15 cellular contexts compared by ENCODE assay signal in the genomic region with DNA sequence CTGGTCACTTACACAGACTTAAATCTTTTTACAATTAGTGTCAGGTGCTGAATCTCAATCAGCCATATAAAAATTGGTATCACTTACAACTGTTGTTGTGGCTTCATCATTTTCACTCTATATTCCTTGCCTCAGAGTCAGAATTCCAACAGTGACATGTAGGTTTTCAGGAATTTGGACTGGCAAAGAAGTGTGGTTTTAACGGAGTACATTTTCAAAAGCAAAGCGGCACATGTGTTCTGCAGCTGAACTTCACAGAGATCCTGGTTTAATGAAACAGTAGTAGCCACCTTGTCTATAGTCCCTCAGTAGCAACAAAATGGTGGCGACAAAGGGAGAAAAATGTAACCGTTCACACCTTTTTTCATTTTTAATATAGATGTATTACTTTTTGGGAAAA.
"Had no signal": no experiment of that assay in that cellular context is flagged by ENCODE, and none has a peak within 500 bp of the region (broad histone marks: within the 10 kb centered on the region; RNA-seq: fewer than 3 reads in every experiment).

No MANE protein-coding gene starts in this region.

- H3K27me3 Mint-ChIP-seq: brain; central memory CD8-positive, alpha-beta T cell; stimulated activated naive CD8-positive, alpha-beta T cell treated with anti-CD3 and anti-CD28 coated beads, Interleukin-15, amount 100 ng/mL, for 72 hours had no signal

- H3K36me3 Mint-ChIP-seq: brain had no signal

- H3K4me3 Mint-ChIP-seq: activated T-helper 1 cell treated with anti-CD3 and anti-CD28 coated beads, Interleukin-12 subunit alpha, Interleukin-12 subunit beta, Interleukin-2, Interleukin-4 antibody, amounts not matched to agents 30 ng/mL and 10 ng/mL and 1 ng/mL, durations not matched to agents 14 hours and 24 hours and 36 hours; brain; central memory CD8-positive, alpha-beta T cell; stimulated activated naive CD8-positive, alpha-beta T cell treated with anti-CD3 and anti-CD28 coated beads, Interleukin-15, amount 100 ng/mL, for 72 hours had no signal

- H3K27me3 ChIP-seq: esophagus muscularis mucosa, heart left ventricle, right lobe of liver had no signal

- ATAC-seq: heart left ventricle; left cardiac atrium; lower lobe of right lung; psoas muscle; right lobe of liver; stimulated activated naive CD8-positive, alpha-beta T cell treated with anti-CD3 and anti-CD28 coated beads, Interleukin-15, amount 100 ng/mL, for 72 hours had no signal

- H3K9me3 ChIP-seq: esophagus muscularis mucosa, heart left ventricle, lower lobe of right lung, psoas muscle, right lobe of liver, thoracic aorta had no signal

- H3K4me1 Mint-ChIP-seq: central memory CD8-positive, alpha-beta T cell; stimulated activated naive CD8-positive, alpha-beta T cell treated with anti-CD3 and anti-CD28 coated beads, Interleukin-15, amount 100 ng/mL, for 72 hours had no signal

- H3K9me3 Mint-ChIP-seq: activated T-helper 1 cell treated with anti-CD3 and anti-CD28 coated beads, Interleukin-12 subunit alpha, Interleukin-12 subunit beta, Interleukin-2, Interleukin-4 antibody, amounts not matched to agents 30 ng/mL and 10 ng/mL and 1 ng/mL, durations not matched to agents 14 hours and 24 hours and 36 hours; central memory CD8-positive, alpha-beta T cell; stimulated activated naive CD8-positive, alpha-beta T cell treated with anti-CD3 and anti-CD28 coated beads, Interleukin-15, amount 100 ng/mL, for 72 hours had no signal

- H3K4me1 ChIP-seq: esophagus muscularis mucosa, heart left ventricle, lower lobe of right lung, psoas muscle, right lobe of liver had no signal

- DNase-seq: activated naive CD4-positive, alpha-beta T cell; heart left ventricle; left cardiac atrium; lower lobe of right lung; psoas muscle; right lobe of liver; stimulated activated CD4-positive, alpha-beta T cell treated with anti-CD3 and anti-CD28 coated beads, Interleukin-1b, Interleukin-23, amount 100 ng/mL, for 48 hours; stimulated activated naive CD8-positive, alpha-beta T cell treated with anti-CD3 and anti-CD28 coated beads, Interleukin-15, amount 100 ng/mL, for 72 hours; T-helper 9 cell had no signal

- H3K4me3 ChIP-seq: coronary artery, esophagus muscularis mucosa, heart left ventricle, lower lobe of right lung, psoas muscle, right lobe of liver, thoracic aorta had no signal

- H3K36me3 ChIP-seq: esophagus muscularis mucosa, heart left ventricle, lower lobe of right lung, right lobe of liver, thoracic aorta had no signal

- H3K27ac ChIP-seq: coronary artery, esophagus muscularis mucosa, heart left ventricle, lower lobe of right lung, psoas muscle, right lobe of liver, thoracic aorta had no signal

- H3K27ac Mint-ChIP-seq: activated T-helper 1 cell treated with anti-CD3 and anti-CD28 coated beads, Interleukin-12 subunit alpha, Interleukin-12 subunit beta, Interleukin-2, Interleukin-4 antibody, amounts not matched to agents 30 ng/mL and 10 ng/mL and 1 ng/mL, durations not matched to agents 14 hours and 24 hours and 36 hours; brain had no signal
